Comparison of ENCODE assay signal across 8 cellular contexts in genomic region chr10:126387931-126388911, GRCh38. TPM values are rescaled to one million over a fixed set of nuclear protein-coding genes. Genes with fewer than 3 reads are reported as not detected.
DNase-seq lines count a peak whose midpoint lies in the region; ATAC-seq and TF ChIP-seq lines count a peak whose summit lies in the region.

Gene ADAM12, minus strand, starts transcription at chr10:126388477. Its CDS starts 332 bp downstream, at chr10:126388145.

- peak within 1 kb of the TSS; percentile 81 to 93 (median 86) for H3K4me3 Mint-ChIP-seq in CD4-positive, CD25-positive, alpha-beta regulatory T cell
- peak within 1 kb of the TSS; percentile 67 to 96 for H3K4me3 Mint-ChIP-seq in effector memory CD8-positive, alpha-beta T cell
- H3K4me3 Mint-ChIP-seq in naive thymus-derived CD8-positive, alpha-beta T cell, result peak within 1 kb of the TSS in 4 of 10 donors; percentile 46 to 72 (median 57)

- peak within 1 kb of the TSS; percentile 81 for H2BK5ac ChIP-seq in mesenchymal stem cell (ENCODE audit: low read depth, low read length, poor library complexity, severe bottlenecking)

- no peaks in the 10 kb centered on the region for H3K36me3 Mint-ChIP-seq in CD4-positive, CD25-positive, alpha-beta regulatory T cell
- peaks cover 19% of the 10 kb centered on the region for H3K36me3 Mint-ChIP-seq in effector memory CD8-positive, alpha-beta T cell (ENCODE audit: insufficient read depth)
- peaks cover 0 to 16% (median 2%) of the 10 kb centered on the region in 3 donors for H3K36me3 Mint-ChIP-seq in naive thymus-derived CD8-positive, alpha-beta T cell

- DNase-seq in CD4-positive, CD25-positive, alpha-beta regulatory T cell, result peak in 2 of 3 donors; percentile 5 to 22
- DNase-seq in NCI-H2196 treated with DMSO at 0.1 percent for 48 hours (lab: John Stamatoyannopoulos, UW; ENCODE audit: unreplicated experiment) (peak; percentile 17), mesenchymal stem cell (peak; percentile 71), transverse colon (peak; percentile 21), NCI-H2107 treated with DMSO at 0.1 percent for 48 hours (lab: John Stamatoyannopoulos, UW; ENCODE audit: unreplicated experiment) (no peak), GM19240 (ENCODE audit: insufficient read length, low spot score) (no peak)
- DNase-seq in effector memory CD8-positive, alpha-beta T cell, result peak in 2 of 3 experiments; percentile 14 to 20
- DNase-seq in naive thymus-derived CD8-positive, alpha-beta T cell, result no peak

- peak within 1 kb of the TSS; percentile 61 for H3K4me3 ChIP-seq in CD4-positive, CD25-positive, alpha-beta regulatory T cell (ENCODE audit: low read depth, low read length)
- peak within 1 kb of the TSS; percentile 84 to 97 for H3K4me3 ChIP-seq in mesenchymal stem cell (ENCODE audit: insufficient read depth in 1 of 2, low read depth in 1 of 2, low read length in 2 of 2)
- H3K4me3 ChIP-seq in transverse colon, result peak within 1 kb of the TSS in 3 of 4 donors; percentile 38 to 53 (median 41)

- 7% methylated on average over 98 of the region's 127 CpGs for WGBS in mesenchymal stem cell
- WGBS in transverse colon (ENCODE audit: low coverage in 1 of 2), 2 donors, result 20% methylated on average over 48 of the region's 127 CpGs; no CpG with 5 or more reads in 1 of the 2 donors

- H2BK120ac ChIP-seq in mesenchymal stem cell (ENCODE audit: low read depth, low read length), result peak within 1 kb of the TSS; percentile 94

- peak within 1 kb of the TSS; percentile 86 for H4K91ac ChIP-seq in mesenchymal stem cell (ENCODE audit: low read length)

- ATAC-seq in CD4-positive, CD25-positive, alpha-beta regulatory T cell (ENCODE audit: low read depth in 2 of 2), result peak; percentile 29 to 46
- ATAC-seq in effector memory CD8-positive, alpha-beta T cell (replicated peaks), result peak; percentile 54
- ATAC-seq in naive thymus-derived CD8-positive, alpha-beta T cell, result no peak

- TF ChIP-seq POLR2A in transverse colon (IDR thresholded peaks at IDR 0.05), result no peak

- peak within 1 kb of the TSS; percentile 96 for H3K9ac ChIP-seq in mesenchymal stem cell (ENCODE audit: low read length)

- H2AFZ ChIP-seq in mesenchymal stem cell (ENCODE audit: low read depth, low read length), result peak within 1 kb of the TSS; percentile 79

- no peaks in the 10 kb centered on the region for H3K9me3 ChIP-seq in CD4-positive, CD25-positive, alpha-beta regulatory T cell (ENCODE audit: control insufficient read depth in 2 of 2, low read length in 2 of 2)
- H3K9me3 ChIP-seq in mesenchymal stem cell (ENCODE audit: control insufficient read depth, low read length), result no peaks in the 10 kb centered on the region
- no peaks in the 10 kb centered on the region for H3K9me3 ChIP-seq in transverse colon

- peak within 1 kb of the TSS; percentile 55 to 99 for H2BK12ac ChIP-seq in mesenchymal stem cell (ENCODE audit: low read length in 2 of 2)

- no peaks in the 10 kb centered on the region for H3K36me3 ChIP-seq in CD4-positive, CD25-positive, alpha-beta regulatory T cell (ENCODE audit: control insufficient read depth, insufficient read depth, low read length)
- H3K36me3 ChIP-seq in mesenchymal stem cell (ENCODE audit: control insufficient read depth in 1 of 2, insufficient read depth in 2 of 2, low read depth in 1 of 2, low read length in 2 of 2), result peaks cover 0 to 24% of the 10 kb centered on the region in 2 experiments
- no peaks in the 10 kb centered on the region for H3K36me3 ChIP-seq in transverse colon

- H3K79me1 ChIP-seq in mesenchymal stem cell (replicated peaks; ENCODE audit: low read length, poor library complexity, severe bottlenecking), result peaks cover 7% of the 10 kb centered on the region

- H4K8ac ChIP-seq in mesenchymal stem cell (ENCODE audit: low read length), result peak within 1 kb of the TSS; percentile 88

- intact Hi-C loops in transverse colon (cut with DNase I; ENCODE audit: low total_unique reads), result no loop called here

- POLR2A ChIA-PET in naive thymus-derived CD8-positive, alpha-beta T cell (lab: Charles Lee), result no interaction called here

- H3K4me1 Mint-ChIP-seq in CD4-positive, CD25-positive, alpha-beta regulatory T cell, result peaks cover 3 to 12% (median 8%) of the 10 kb centered on the region in 4 donors
- H3K4me1 Mint-ChIP-seq in effector memory CD8-positive, alpha-beta T cell (ENCODE audit: low read depth in 2 of 2), result peaks cover 0 to 33% of the 10 kb centered on the region in 2 donors
- H3K4me1 Mint-ChIP-seq in naive thymus-derived CD8-positive, alpha-beta T cell, result peaks cover 0 to 9% (median 5%) of the 10 kb centered on the region in 4 donors

- H3K14ac ChIP-seq in mesenchymal stem cell (ENCODE audit: low read length in 2 of 2), result peak within 1 kb of the TSS in 1 of 2 experiments; percentile 97

- TF ChIP-seq EP300 in transverse colon (IDR thresholded peaks at IDR 0.05; ENCODE audit: low read depth), result no peak

- H3K18ac ChIP-seq in mesenchymal stem cell (ENCODE audit: low read depth in 1 of 2, low read length in 2 of 2), result peak within 1 kb of the TSS; percentile 77 to 89

- H3K9me3 Mint-ChIP-seq in CD4-positive, CD25-positive, alpha-beta regulatory T cell, result peaks cover 0 to 16% (median 0%) of the 10 kb centered on the region in 7 donors
- H3K9me3 Mint-ChIP-seq in effector memory CD8-positive, alpha-beta T cell, result peaks cover 0 to 5% of the 10 kb centered on the region in 2 donors
- H3K9me3 Mint-ChIP-seq in naive thymus-derived CD8-positive, alpha-beta T cell, result peaks cover 0 to 14% (median 5%) of the 10 kb centered on the region in 9 donors

- H3K27me3 ChIP-seq in CD4-positive, CD25-positive, alpha-beta regulatory T cell (ENCODE audit: control insufficient read depth, insufficient read depth, low read length), result peaks cover 4% of the 10 kb centered on the region
- no peaks in the 10 kb centered on the region for H3K27me3 ChIP-seq in mesenchymal stem cell (ENCODE audit: control insufficient read depth in 1 of 2, insufficient read depth in 1 of 2, low read length in 2 of 2)
- peaks cover 37% of the 10 kb centered on the region for H3K27me3 ChIP-seq in transverse colon

- peaks cover 50% of the 10 kb centered on the region for H3K27me3 Mint-ChIP-seq in CD4-positive, CD25-positive, alpha-beta regulatory T cell
- H3K27me3 Mint-ChIP-seq in effector memory CD8-positive, alpha-beta T cell, result peaks cover 15 to 19% of the 10 kb centered on the region in 2 donors
- H3K27me3 Mint-ChIP-seq in naive thymus-derived CD8-positive, alpha-beta T cell, result peaks cover 22 to 50% (median 44%) of the 10 kb centered on the region in 5 donors

- H2AK5ac ChIP-seq in mesenchymal stem cell (ENCODE audit: low read length, severe bottlenecking), result peak within 1 kb of the TSS; percentile 22

- H3K4me1 ChIP-seq in CD4-positive, CD25-positive, alpha-beta regulatory T cell (ENCODE audit: control insufficient read depth, insufficient read depth, low read length, poor library complexity, severe bottlenecking), result peaks cover 12% of the 10 kb centered on the region
- H3K4me1 ChIP-seq in mesenchymal stem cell (ENCODE audit: control insufficient read depth, insufficient read depth, low read depth, low read length), result peaks cover 8% of the 10 kb centered on the region
- peaks cover 0 to 19% (median 15%) of the 10 kb centered on the region in 4 donors for H3K4me1 ChIP-seq in transverse colon

- H3K4me2 ChIP-seq in mesenchymal stem cell (ENCODE audit: low read length, poor library complexity, severe bottlenecking), result peak within 1 kb of the TSS; percentile 90

- H2BK15ac ChIP-seq in mesenchymal stem cell (ENCODE audit: low read depth, poor library complexity, severe bottlenecking), result peak within 1 kb of the TSS; percentile 94

- H3K27ac Mint-ChIP-seq in CD4-positive, CD25-positive, alpha-beta regulatory T cell, result peak within 1 kb of the TSS in 2 of 3 donors; percentile 45 to 56
- peak within 1 kb of the TSS in 1 of 2 donors; percentile 94 for H3K27ac Mint-ChIP-seq in effector memory CD8-positive, alpha-beta T cell
- H3K27ac Mint-ChIP-seq in naive thymus-derived CD8-positive, alpha-beta T cell, result peak within 1 kb of the TSS in 1 of 10 donors; percentile 35

- no peak within 1 kb of the TSS for H3K27ac ChIP-seq in CD4-positive, CD25-positive, alpha-beta regulatory T cell (ENCODE audit: insufficient read depth, low read length, poor library complexity, severe bottlenecking)
- H3K27ac ChIP-seq in mesenchymal stem cell (ENCODE audit: low read length, poor library complexity, severe bottlenecking), result peak within 1 kb of the TSS; percentile 73
- no peak within 1 kb of the TSS for H3K27ac ChIP-seq in transverse colon

- H3K4ac ChIP-seq in mesenchymal stem cell (ENCODE audit: low read depth in 1 of 2, low read length in 2 of 2), result peak within 1 kb of the TSS; percentile 87 to 99

- no peak for TF ChIP-seq CTCF in transverse colon (IDR thresholded peaks at IDR 0.05)

- in situ Hi-C loops in transverse colon (cut with MboI; ENCODE audit: low pct_ligation_motif_present in 1 of 4, low pct_unique_long_range_greater_than_20kb in 1 of 4, low sequenced_read_pairs in 3 of 4), result loop anchor here in 3 of 4 donors (25.0 kb wide), 1 partner anchor 401 kb away; no protein-coding TSS in a partner anchor

- H3K23ac ChIP-seq in mesenchymal stem cell (ENCODE audit: low read length in 2 of 2), result peak within 1 kb of the TSS in 1 of 2 experiments; percentile 96

RNA-seq across cellular contexts. Expression of gene ADAM12, which starts in this region (rescaled TPM):
- 3.8 TPM for total RNA-seq in CD4-positive, CD25-positive, alpha-beta regulatory T cell
- polyA plus RNA-seq in CD4-positive, CD25-positive, alpha-beta regulatory T cell, result 1 to 10 TPM; 1.3 to 3.0 (median 1.7) TPM
- polyA plus RNA-seq in mesenchymal stem cell (2013, experiment 1 of 2), result 42.5 TPM
- 42.9 TPM for polyA plus RNA-seq in mesenchymal stem cell (2013, experiment 2 of 2)
- total RNA-seq in transverse colon, result 1 to 10 TPM in 2 of 4 donors, under 1 TPM in 1, not detected in 1; 0.14 to 2.2 (median 1.1) TPM
- under 1 TPM in 1 of 2 experiments, not detected in 1; 0.49 TPM for total RNA-seq in naive thymus-derived CD8-positive, alpha-beta T cell
- not detected for polyA plus RNA-seq in naive thymus-derived CD8-positive, alpha-beta T cell

Comparison
In these comparisons a context has a peak if more than half of its experiments do, and no peak if none do; other contexts are left out.
1. ATAC-seq: peak in CD4-positive, CD25-positive, alpha-beta regulatory T cell (2 of 2) and effector memory CD8-positive, alpha-beta T cell (single experiment); none in naive thymus-derived CD8-positive, alpha-beta T cell (0 of 2).
2. DNase-seq: peak in CD4-positive, CD25-positive, alpha-beta regulatory T cell (2 of 3), NCI-H2196 treated with DMSO at 0.1 percent for 48 hours (single experiment), effector memory CD8-positive, alpha-beta T cell (2 of 3), mesenchymal stem cell (single experiment) and transverse colon (single experiment); none in NCI-H2107 treated with DMSO at 0.1 percent for 48 hours (single experiment), GM19240 (single experiment) and naive thymus-derived CD8-positive, alpha-beta T cell (0 of 10).
3. Peak in every context shown above with its lines, with median percentiles within 50 percentile points of each other: H3K4me3 ChIP-seq.